In genomic region chr3:43177092-43177491, GRCh38 we compare ENCODE assay signal across 1 cellular context.
TF ChIP-seq lines count a peak whose summit lies in the region.

No MANE protein-coding gene starts in this region.

TF ChIP-seq in WTC11, 78 proteins besides CTCF, POLR2A, EP300 and RAD21:
- no peak for TF ChIP-seq USF2 (CRISPR knock-in tag; IDR thresholded peaks at IDR 0.05)
- TF ChIP-seq ZNF281 (CRISPR knock-in tag; IDR thresholded peaks at IDR 0.05) = no peak
- TF ChIP-seq, protein P1, sequence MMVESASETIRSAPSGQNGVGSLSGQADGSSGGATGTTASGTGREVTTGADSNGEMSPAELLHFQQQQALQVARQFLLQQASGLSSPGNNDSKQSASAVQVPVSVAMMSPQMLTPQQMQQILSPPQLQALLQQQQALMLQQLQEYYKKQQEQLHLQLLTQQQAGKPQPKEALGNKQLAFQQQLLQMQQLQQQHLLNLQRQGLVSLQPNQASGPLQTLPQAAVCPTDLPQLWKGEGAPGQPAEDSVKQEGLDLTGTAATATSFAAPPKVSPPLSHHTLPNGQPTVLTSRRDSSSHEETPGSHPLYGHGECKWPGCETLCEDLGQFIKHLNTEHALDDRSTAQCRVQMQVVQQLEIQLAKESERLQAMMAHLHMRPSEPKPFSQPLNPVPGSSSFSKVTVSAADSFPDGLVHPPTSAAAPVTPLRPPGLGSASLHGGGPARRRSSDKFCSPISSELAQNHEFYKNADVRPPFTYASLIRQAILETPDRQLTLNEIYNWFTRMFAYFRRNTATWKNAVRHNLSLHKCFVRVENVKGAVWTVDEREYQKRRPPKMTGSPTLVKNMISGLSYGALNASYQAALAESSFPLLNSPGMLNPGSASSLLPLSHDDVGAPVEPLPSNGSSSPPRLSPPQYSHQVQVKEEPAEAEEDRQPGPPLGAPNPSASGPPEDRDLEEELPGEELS (CRISPR knock-in tag; IDR thresholded peaks at IDR 0.05) = no peak
- TF ChIP-seq, protein P2, sequence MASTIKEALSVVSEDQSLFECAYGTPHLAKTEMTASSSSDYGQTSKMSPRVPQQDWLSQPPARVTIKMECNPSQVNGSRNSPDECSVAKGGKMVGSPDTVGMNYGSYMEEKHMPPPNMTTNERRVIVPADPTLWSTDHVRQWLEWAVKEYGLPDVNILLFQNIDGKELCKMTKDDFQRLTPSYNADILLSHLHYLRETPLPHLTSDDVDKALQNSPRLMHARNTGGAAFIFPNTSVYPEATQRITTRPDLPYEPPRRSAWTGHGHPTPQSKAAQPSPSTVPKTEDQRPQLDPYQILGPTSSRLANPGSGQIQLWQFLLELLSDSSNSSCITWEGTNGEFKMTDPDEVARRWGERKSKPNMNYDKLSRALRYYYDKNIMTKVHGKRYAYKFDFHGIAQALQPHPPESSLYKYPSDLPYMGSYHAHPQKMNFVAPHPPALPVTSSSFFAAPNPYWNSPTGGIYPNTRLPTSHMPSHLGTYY (CRISPR knock-in tag; IDR thresholded peaks at IDR 0.05) = no peak
- no peak for TF ChIP-seq CBFB (CRISPR knock-in tag; IDR thresholded peaks at IDR 0.05; ENCODE audit: low read depth)
- TF ChIP-seq ZNF232 (CRISPR knock-in tag; IDR thresholded peaks at IDR 0.05) = no peak
- no peak for TF ChIP-seq CREB1 (CRISPR knock-in tag; IDR thresholded peaks at IDR 0.05)
- no peak for TF ChIP-seq TEAD4 (CRISPR knock-in tag; IDR thresholded peaks at IDR 0.05)
